11 cellular contexts compared by ENCODE assay signal in genomic region chr13:97386832-97387486, GRCh38. TPM values are rescaled to one million over a fixed set of nuclear protein-coding genes. Genes with fewer than 3 reads are reported as not detected.
DNase-seq lines count a peak whose midpoint lies in the region; ATAC-seq and TF ChIP-seq lines count a peak whose summit lies in the region.
"Had no signal": no experiment of that assay in that cellular context is flagged by ENCODE, and none has a peak within 500 bp of the region (broad histone marks: within the 10 kb centered on the region; RNA-seq: fewer than 3 reads in every experiment).

No MANE protein-coding gene starts in this region.

- H3K4me1 ChIP-seq in spleen, result peaks cover 0 to 35% (median 9%) of the 10 kb centered on the region in 6 donors

- H3K27ac ChIP-seq in spleen, result peak overlapping the region in 6 of 8 donors; percentile 33 to 79 (median 56)
- H3K27ac ChIP-seq: hepatocyte had no signal

- TF ChIP-seq CTCF in choroid plexus epithelial cell (conservative IDR thresholded peaks at IDR 0.05; ENCODE audit: low read depth, low read length) (no peak), spleen (IDR thresholded peaks at IDR 0.05 in 8 of 11, conservative IDR thresholded peaks at IDR 0.05 in 3 of 11) (no peak)

- TF ChIP-seq POLR2A in spleen (IDR thresholded peaks at IDR 0.05), result no peak

- H3K9me3 ChIP-seq in spleen, result no peaks in the 10 kb centered on the region

- H3K36me3 ChIP-seq in spleen, result peaks cover 0 to 23% (median 5%) of the 10 kb centered on the region in 6 donors

- no peaks in the 10 kb centered on the region for H3K27me3 ChIP-seq in spleen (replicated peaks in 1 of 7)
- H3K27me3 ChIP-seq: hepatocyte had no signal

- intact Hi-C loops in spleen (cut with DNase I; ENCODE audit: low total_unique reads), result no loop called here

- 31 to 66% (median 40%) methylated on average over 4 of the region's 4 CpGs for WGBS in spleen, 5 donors

- ATAC-seq in GM19452 (IDR thresholded peaks at IDR 0.05; ENCODE audit: unreplicated experiment), result peak; percentile 57
- no peak for ATAC-seq in HG03159 (IDR thresholded peaks at IDR 0.05; ENCODE audit: unreplicated experiment)
- ATAC-seq in GM19463 (IDR thresholded peaks at IDR 0.05; ENCODE audit: unreplicated experiment), result no peak

- DNase-seq in Kasumi-1 (lab: John Stamatoyannopoulos, UW) (peak; percentile 70 to 73), choroid plexus epithelial cell (ENCODE audit: low read depth) (peak; percentile 25), spleen (no peak), NCI-H1930 (lab: John Stamatoyannopoulos, UW) (no peak), NCI-H1436 treated with DMSO at 0.1 percent for 48 hours (lab: John Stamatoyannopoulos, UW) (no peak)
- DNase-seq: activated CD4-positive, alpha-beta T cell treated with anti-CD3 and anti-CD28 coated beads for 4 hours; NCI-H82 had no signal

- H3K4me3 ChIP-seq in choroid plexus epithelial cell (ENCODE audit: low read depth, low read length), result no peak overlapping the region
- H3K4me3 ChIP-seq in spleen, result no peak overlapping the region
- H3K4me3 ChIP-seq: hepatocyte had no signal

RNA-seq across cellular contexts. Expression of gene RAP2A, which starts 47.0 kb away (rescaled TPM):
- total RNA-seq in spleen, result 10 to 100 TPM; 21.5 to 39.0 (median 32.1) TPM
- 10 to 100 TPM in 1 of 3 donors, 1 to 10 TPM in 2; 5.2 to 10.5 (median 8.0) TPM for polyA plus RNA-seq in spleen

Comparison
In these comparisons a context has a peak if more than half of its experiments do, and no peak if none do; other contexts are left out.
1. DNase-seq: peak in Kasumi-1 (2 of 2) and choroid plexus epithelial cell (single experiment); none in spleen (single experiment), NCI-H1930 (0 of 2) and NCI-H1436 treated with DMSO at 0.1 percent for 48 hours (single experiment).